10 cellular contexts compared by ENCODE assay signal in the genomic region with DNA sequence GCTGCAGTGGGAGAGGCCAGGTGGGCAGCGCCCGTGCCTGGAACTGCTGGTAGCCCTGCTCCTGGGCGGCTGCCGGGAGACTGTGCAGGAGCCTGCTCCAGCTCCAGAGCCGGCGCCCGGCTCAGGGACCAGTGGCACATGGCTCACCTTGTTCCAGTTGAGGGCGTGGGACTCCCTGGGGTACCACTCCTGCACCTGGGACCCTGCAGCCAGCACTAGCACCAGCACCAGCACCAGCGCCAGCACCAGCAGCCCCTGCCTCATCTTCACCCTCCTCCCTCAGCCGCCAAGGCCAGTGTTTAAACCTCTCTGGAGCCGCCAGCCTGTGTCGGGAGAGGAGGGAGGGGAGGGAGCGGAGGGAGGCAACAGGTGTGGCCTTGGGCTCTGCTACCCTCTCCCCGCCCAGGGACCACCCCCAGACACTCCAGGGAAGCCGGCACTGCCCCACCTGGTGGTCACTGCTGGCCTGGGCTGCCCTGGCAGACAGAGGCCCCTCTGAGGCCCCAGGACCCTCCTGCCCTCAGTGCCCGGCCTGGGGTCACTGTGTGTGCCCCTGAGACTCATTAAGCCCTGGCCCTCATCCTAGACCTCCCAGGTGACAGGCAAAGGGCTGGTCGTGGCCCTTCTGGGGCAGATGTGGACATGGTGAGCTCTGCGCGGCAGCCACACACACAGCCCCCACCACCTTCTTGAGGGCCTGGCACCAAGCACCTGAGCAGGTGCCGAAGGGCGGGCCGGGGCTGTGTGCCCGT. TPM values are rescaled to one million over a fixed set of nuclear protein-coding genes. Genes with fewer than 3 reads are reported as not detected.
DNase-seq lines count a peak whose midpoint lies in the region; ATAC-seq and TF ChIP-seq lines count a peak whose summit lies in the region.
"Had no signal": no experiment of that assay in that cellular context is flagged by ENCODE, and none has a peak within 500 bp of the region (broad histone marks: within the 10 kb centered on the region; RNA-seq: fewer than 3 reads in every experiment).

A gene (minus strand): TSS at position 301 of the 752 bp plus-strand sequence. CDS start 37 bp downstream, at position 264.

- peaks cover under 1% of the 10 kb centered on the region for H3K27me3 Mint-ChIP-seq in activated T-cell treated with anti-CD3 and anti-CD28 coated beads, Interleukin-2, amount 50 U/mL, for 72 hours (ENCODE audit: low read depth)
- H3K27me3 Mint-ChIP-seq in mesothelial cell of epicardium (ENCODE audit: low read depth): peaks cover 5% of the 10 kb centered on the region

- H3K4me1 ChIP-seq in upper lobe of right lung: peaks cover 17% of the 10 kb centered on the region

- peak within 1 kb of the TSS; percentile 65 to 72 for H3K4me3 Mint-ChIP-seq in activated T-cell treated with anti-CD3 and anti-CD28 coated beads, Interleukin-2, amount 50 U/mL, for 72 hours
- no peak within 1 kb of the TSS for H3K4me3 Mint-ChIP-seq in mesothelial cell of epicardium

- no peaks in the 10 kb centered on the region for H3K9me3 Mint-ChIP-seq in activated T-cell treated with anti-CD3 and anti-CD28 coated beads, Interleukin-2, amount 50 U/mL, for 72 hours
- no peaks in the 10 kb centered on the region for H3K9me3 Mint-ChIP-seq in mesothelial cell of epicardium

- peaks cover 21% of the 10 kb centered on the region for H3K4me1 Mint-ChIP-seq in activated T-cell treated with anti-CD3 and anti-CD28 coated beads, Interleukin-2, amount 50 U/mL, for 72 hours (ENCODE audit: low read depth)
- peaks cover 11% of the 10 kb centered on the region for H3K4me1 Mint-ChIP-seq in mesothelial cell of epicardium

- no peak within 1 kb of the TSS for H3K27ac Mint-ChIP-seq in activated T-cell treated with anti-CD3 and anti-CD28 coated beads, Interleukin-2, amount 50 U/mL, for 72 hours
- H3K27ac Mint-ChIP-seq in mesothelial cell of epicardium: no peak within 1 kb of the TSS

- no peak for ATAC-seq in activated T-cell treated with anti-CD3 and anti-CD28 coated beads, Interleukin-2, amount 50 U/mL, for 72 hours (replicated peaks in 1 of 2)
- ATAC-seq in upper lobe of right lung (peak; percentile 9), HG02588 (IDR thresholded peaks at IDR 0.05; ENCODE audit: unreplicated experiment) (no peak)

- H3K36me3 Mint-ChIP-seq in activated T-cell treated with anti-CD3 and anti-CD28 coated beads, Interleukin-2, amount 50 U/mL, for 72 hours (ENCODE audit: insufficient read depth in 2 of 2): no peaks in the 10 kb centered on the region
- H3K36me3 Mint-ChIP-seq in mesothelial cell of epicardium: no peaks in the 10 kb centered on the region

- H3K27ac ChIP-seq in VCaP (peak within 1 kb of the TSS; percentile 2; the same call in 1 of the 2 replicates), upper lobe of right lung (no peak within 1 kb of the TSS)

- no peaks in the 10 kb centered on the region for H3K9me3 ChIP-seq in upper lobe of right lung

- peaks cover 31% of the 10 kb centered on the region for H3K27me3 ChIP-seq in upper lobe of right lung

- intact Hi-C loops in upper lobe of right lung (cut with DNase I): no loop called here

- no peak for DNase-seq in activated T-cell treated with anti-CD3 and anti-CD28 coated beads, Interleukin-2, amount 50 U/mL, for 72 hours
- DNase-seq in activated T-cell treated with anti-CD3 and anti-CD28 coated beads, Interleukin-2, amount 50 U/mL, for 48 hours: no peak
- DNase-seq in iPS-NIHi11 (ENCODE audit: low spot score) (peak; percentile 92), upper lobe of right lung (no peak), mesothelial cell of epicardium (ENCODE audit: low spot score in 2 of 2, unreplicated experiment in 2 of 2) (no peak), dedifferentiated amniotic fluid mesenchymal stem cell (ENCODE audit: extremely low spot score) (no peak)
- DNase-seq: DND-41, SHP77 treated with DMSO at 0.1 percent for 48 hours had no signal

- peak within 1 kb of the TSS; percentile 23 for H3K4me3 ChIP-seq in upper lobe of right lung

- H3K36me3 ChIP-seq in upper lobe of right lung: no peaks in the 10 kb centered on the region

- TF ChIP-seq CTCF in VCaP (conservative IDR thresholded peaks at IDR 0.05) (peak; percentile 74), upper lobe of right lung (IDR thresholded peaks at IDR 0.05) (peak; percentile 23), mesothelial cell of epicardium (IDR thresholded peaks at IDR 0.05; ENCODE audit: unreplicated experiment) (no peak)

RNA-seq across cellular contexts. Expression of the gene that starts here (rescaled TPM):
- under 1 TPM; 0.21 to 0.70 TPM for total RNA-seq in activated T-cell treated with anti-CD3 and anti-CD28 coated beads, Interleukin-2, amount 50 U/mL, for 72 hours
- 11.2 TPM for total RNA-seq in upper lobe of right lung
- total RNA-seq in mesothelial cell of epicardium: 0.20 to 0.51 TPM (median 0.29 TPM) in 3 replicates
